ENCODE assay signal across 11 cellular contexts in the genomic region with DNA sequence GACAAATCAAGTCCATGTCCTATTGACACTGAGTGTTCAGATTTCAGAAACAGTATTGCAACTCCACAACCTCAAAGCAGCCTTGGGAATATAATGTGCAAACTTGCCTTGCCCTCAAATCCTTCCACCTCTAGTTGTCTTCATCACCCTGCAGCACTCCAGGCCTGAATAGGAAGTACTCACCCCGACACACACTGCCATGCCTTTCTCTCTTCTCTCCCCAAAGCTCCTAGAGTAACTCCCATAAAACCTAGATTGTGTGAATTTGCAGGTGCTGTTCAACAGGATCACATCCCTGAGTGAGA. TPM values are rescaled to one million over a fixed set of nuclear protein-coding genes. Genes with fewer than 3 reads are reported as not detected.
DNase-seq lines count a peak whose midpoint lies in the region; ATAC-seq and TF ChIP-seq lines count a peak whose summit lies in the region.
"Had no signal": no experiment of that assay in that cellular context is flagged by ENCODE, and none has a peak within 500 bp of the region (broad histone marks: within the 10 kb centered on the region; RNA-seq: fewer than 3 reads in every experiment).

No MANE protein-coding gene starts in this region.

- TF ChIP-seq EP300 in transverse colon (IDR thresholded peaks at IDR 0.05; ENCODE audit: low read depth), result no peak

- in situ Hi-C loops in transverse colon (cut with MboI; ENCODE audit: low pct_ligation_motif_present in 1 of 4, low pct_unique_long_range_greater_than_20kb in 1 of 4, low sequenced_read_pairs in 3 of 4), result no loop called here

- DNase-seq in cardiac muscle cell (ENCODE audit: low read depth in 1 of 2, low spot score in 1 of 2) (no peak), left ventricle myocardium superior (no peak), transverse colon (no peak), mesenteric fat pad (ENCODE audit: low spot score) (no peak)
- no peak for DNase-seq in activated effector memory CD4-positive, alpha-beta T cell treated with anti-CD3 and anti-CD28 coated beads, Interleukin-2, amount 50 U/mL, for 16 hours
- DNase-seq: NCI-H2171 had no signal

- ATAC-seq in left ventricle myocardium superior (no peak), GM19455 (IDR thresholded peaks at IDR 0.05; ENCODE audit: unreplicated experiment) (no peak)

- TF ChIP-seq CTCF in cardiac muscle cell (IDR thresholded peaks at IDR 0.05; ENCODE audit: low read depth, low read length), result no peak
- TF ChIP-seq CTCF in transverse colon (IDR thresholded peaks at IDR 0.05), result no peak

- intact Hi-C loops in left ventricle myocardium superior (cut with micrococcal nuclease) (no loop called here), transverse colon (cut with DNase I; ENCODE audit: low total_unique reads) (no loop called here)
- intact Hi-C loops in dendritic cell treated with granulocyte-macrophage colony-stimulating factor and Interleukin-4, amounts not matched to agents 40 ng/mL and 50 ng/mL, for 4 days (cut with micrococcal nuclease), result no loop called here

- H3K9ac ChIP-seq in mucosa of rectum (ENCODE audit: low read depth in 1 of 2, low read length in 2 of 2), result peak overlapping the region in 1 of 2 donors; percentile 15

- no peak overlapping the region for H3K4me3 Mint-ChIP-seq in dendritic cell treated with granulocyte-macrophage colony-stimulating factor and Interleukin-4, amounts not matched to agents 40 ng/mL and 50 ng/mL, for 4 days
- H3K4me3 Mint-ChIP-seq: activated naive CD4-positive, alpha-beta T cell treated with anti-CD3 and anti-CD28 coated beads, Interleukin-2, amount 50 U/mL, for 24 hours; WTC11 had no signal

- H3K27ac ChIP-seq in cardiac muscle cell (peak overlapping the region; percentile 60), mucosa of rectum (ENCODE audit: low read depth in 2 of 2, low read length in 2 of 2) (peak overlapping the region; percentile 11 to 71), transverse colon (peak overlapping the region in 3 of 4 donors; percentile 51 to 73 (median 53))

- no peaks in the 10 kb centered on the region for H3K27me3 Mint-ChIP-seq in dendritic cell treated with granulocyte-macrophage colony-stimulating factor and Interleukin-4, amounts not matched to agents 40 ng/mL and 50 ng/mL, for 4 days
- H3K27me3 Mint-ChIP-seq: activated naive CD4-positive, alpha-beta T cell treated with anti-CD3 and anti-CD28 coated beads, Interleukin-2, amount 50 U/mL, for 24 hours had no signal

- no peaks in the 10 kb centered on the region for H3K9me3 ChIP-seq in cardiac muscle cell (ENCODE audit: low read depth)
- H3K9me3 ChIP-seq in mucosa of rectum (ENCODE audit: control insufficient read depth in 2 of 2, low read length in 2 of 2), result no peaks in the 10 kb centered on the region
- no peaks in the 10 kb centered on the region for H3K9me3 ChIP-seq in transverse colon

- H3K27me3 ChIP-seq in cardiac muscle cell (no peaks in the 10 kb centered on the region), mucosa of rectum (ENCODE audit: control insufficient read depth in 2 of 2, insufficient read depth in 2 of 2, low read length in 2 of 2) (no peaks in the 10 kb centered on the region), transverse colon (no peaks in the 10 kb centered on the region)

- H3K4me3 ChIP-seq in cardiac muscle cell, result no peak overlapping the region
- no peak overlapping the region for H3K4me3 ChIP-seq in mucosa of rectum (ENCODE audit: low read length in 2 of 2)
- H3K4me3 ChIP-seq in transverse colon, result no peak overlapping the region

- TF ChIP-seq POLR2A in transverse colon (IDR thresholded peaks at IDR 0.05), result no peak

- peaks cover 39% of the 10 kb centered on the region for H3K4me1 ChIP-seq in cardiac muscle cell (ENCODE audit: low read depth)
- H3K4me1 ChIP-seq in mucosa of rectum (ENCODE audit: control insufficient read depth in 2 of 2, insufficient read depth in 2 of 2, low read length in 2 of 2), result peaks cover 9 to 25% of the 10 kb centered on the region in 2 donors
- H3K4me1 ChIP-seq in transverse colon, result peaks cover 0 to 51% (median 24%) of the 10 kb centered on the region in 4 donors

- peaks cover 59% of the 10 kb centered on the region for H3K4me1 Mint-ChIP-seq in dendritic cell treated with granulocyte-macrophage colony-stimulating factor and Interleukin-4, amounts not matched to agents 40 ng/mL and 50 ng/mL, for 4 days (ENCODE audit: low read depth)

- 88% methylated on average over 1 of the region's 1 CpG; no CpG with 5 or more reads in 1 of the 2 donors for WGBS in transverse colon (ENCODE audit: low coverage in 1 of 2), 2 donors

- H3K36me3 Mint-ChIP-seq in dendritic cell treated with granulocyte-macrophage colony-stimulating factor and Interleukin-4, amounts not matched to agents 40 ng/mL and 50 ng/mL, for 4 days (ENCODE audit: low read depth), result peaks cover 16% of the 10 kb centered on the region
- H3K36me3 Mint-ChIP-seq: WTC11 had no signal

- no peaks in the 10 kb centered on the region for H3K36me3 ChIP-seq in cardiac muscle cell
- H3K36me3 ChIP-seq in mucosa of rectum (ENCODE audit: control insufficient read depth in 2 of 2, insufficient read depth in 2 of 2, low read length in 2 of 2), result no peaks in the 10 kb centered on the region
- no peaks in the 10 kb centered on the region for H3K36me3 ChIP-seq in transverse colon

- H3K27ac Mint-ChIP-seq in dendritic cell treated with granulocyte-macrophage colony-stimulating factor and Interleukin-4, amounts not matched to agents 40 ng/mL and 50 ng/mL, for 4 days, result peak overlapping the region; percentile 23
- H3K27ac Mint-ChIP-seq: activated naive CD4-positive, alpha-beta T cell treated with anti-CD3 and anti-CD28 coated beads, Interleukin-2, amount 50 U/mL, for 24 hours; WTC11 had no signal

- no peaks in the 10 kb centered on the region for H3K9me3 Mint-ChIP-seq in dendritic cell treated with granulocyte-macrophage colony-stimulating factor and Interleukin-4, amounts not matched to agents 40 ng/mL and 50 ng/mL, for 4 days
- H3K9me3 Mint-ChIP-seq: activated naive CD4-positive, alpha-beta T cell treated with anti-CD3 and anti-CD28 coated beads, Interleukin-2, amount 50 U/mL, for 24 hours; WTC11 had no signal

RNA-seq across cellular contexts. Expression of a gene that starts 19.6 kb away (rescaled TPM):
- 66.4 and 69.7 TPM in 2 replicates for total RNA-seq in cardiac muscle cell
- 74.8 and 76.6 TPM in 2 replicates for polyA plus RNA-seq in cardiac muscle cell
- total RNA-seq in left ventricle myocardium superior, result 477 TPM
- 10 to 100 TPM; 20.6 to 50.0 (median 40.0) TPM for total RNA-seq in transverse colon
- 1,386 TPM for total RNA-seq in mesenteric fat pad
